10 cellular contexts compared by ENCODE assay signal in genomic region chr15:85622432-85622831, GRCh38.
DNase-seq lines count a peak whose midpoint lies in the region; ATAC-seq and TF ChIP-seq lines count a peak whose summit lies in the region.
"Had no signal": no experiment of that assay in that cellular context is flagged by ENCODE, and none has a peak within 500 bp of the region (broad histone marks: within the 10 kb centered on the region; RNA-seq: fewer than 3 reads in every experiment).

No MANE protein-coding gene starts in this region.

- TF ChIP-seq RAD21 in IMR-90 (IDR thresholded peaks at IDR 0.05; ENCODE audit: low read length), result 0 out of 2 replicates have a peak, but pooled peaks have one; percentile 4

- H4K5ac ChIP-seq in IMR-90 (ENCODE audit: low read depth, low read length), result no peak overlapping the region

- H2BK20ac ChIP-seq in IMR-90 (ENCODE audit: low read depth, low read length), result peak overlapping the region; percentile 92

- dilution Hi-C loops in IMR-90 (cut with HindIII; ENCODE audit: low sequenced_read_pairs, unreplicated experiment), result no loop called here

- peaks cover 0 to 100% (median 35%) of the 10 kb centered on the region in 11 experiments; a peak in 11 of 22 replicates for H4K20me1 ChIP-seq in BLaER1 treated with 17β-estradiol and CSF1 and Interleukin-3, amounts not matched to agents 10 nM and 100 nM
- H4K20me1 ChIP-seq in IMR-90 (ENCODE audit: insufficient read depth, low read length), result peaks cover 7% of the 10 kb centered on the region; the same call in 1 of the 2 replicates

- peaks cover 10 to 57% (median 28%) of the 10 kb centered on the region in 11 experiments; a peak in 21 of 22 replicates for H3K36me3 ChIP-seq in BLaER1 treated with 17β-estradiol and CSF1 and Interleukin-3, amounts not matched to agents 10 nM and 100 nM
- H3K36me3 ChIP-seq in IMR-90 (ENCODE audit: control insufficient read depth, insufficient read depth, low read length) (no peaks in the 10 kb centered on the region), esophagus squamous epithelium (peaks cover 0 to 19% (median 0%) of the 10 kb centered on the region in 3 donors), psoas muscle (ENCODE audit: insufficient read depth in 1 of 2, low read depth in 1 of 2) (peaks cover 0 to 8% of the 10 kb centered on the region in 2 donors)

- DNase-seq in IMR-90, result peak; percentile 92
- no peak for DNase-seq in esophagus squamous epithelium (lab: John Stamatoyannopoulos, UW)
- no peak for DNase-seq in psoas muscle
- no peak for DNase-seq in caudate nucleus (lab: John Stamatoyannopoulos, UW)
- no peak for DNase-seq in NCI-H1092 (lab: John Stamatoyannopoulos, UW)
- DNase-seq in stimulated activated CD4-positive, alpha-beta T cell treated with anti-CD3 and anti-CD28 coated beads, Interleukin-4, amount 100 ng/mL, for 24 hours, result no peak
- DNase-seq in activated naive CD4-positive, alpha-beta T cell treated with anti-CD3 and anti-CD28 coated beads, Interleukin-2, amount 10 ng/mL, durations not matched to agents 7 days and 5 days, result no peak
- DNase-seq: body of pancreas, trophoblast cell had no signal

- H2AFZ ChIP-seq in IMR-90 (replicated peaks; ENCODE audit: low read length, poor library complexity), result peak overlapping the region; percentile 67

- H3K36me3 Mint-ChIP-seq in activated naive CD4-positive, alpha-beta T cell treated with anti-CD3 and anti-CD28 coated beads, Interleukin-2, amount 10 ng/mL, durations not matched to agents 7 days and 5 days, result peaks cover 20% of the 10 kb centered on the region

- POLR2A ChIA-PET in IMR-90 (lab: Charles Lee; ENCODE audit: unreplicated experiment), result no interaction called here

- H3K27ac Mint-ChIP-seq in activated naive CD4-positive, alpha-beta T cell treated with anti-CD3 and anti-CD28 coated beads, Interleukin-2, amount 10 ng/mL, durations not matched to agents 7 days and 5 days, result no peak overlapping the region

- ATAC-seq in IMR-90 (ENCODE audit: low read depth) (peak; percentile 15; the same call in 1 of the 2 replicates), psoas muscle (no peak)
- ATAC-seq: body of pancreas had no signal

- H3K27me3 ChIP-seq in BLaER1 treated with 17β-estradiol and CSF1 and Interleukin-3, amounts not matched to agents 10 nM and 100 nM, result no peaks in the 10 kb centered on the region
- no peaks in the 10 kb centered on the region for H3K27me3 ChIP-seq in IMR-90 (ENCODE audit: control insufficient read depth, insufficient read depth, low read length)
- H3K27me3 ChIP-seq in esophagus squamous epithelium, result no peaks in the 10 kb centered on the region
- no peaks in the 10 kb centered on the region for H3K27me3 ChIP-seq in psoas muscle (ENCODE audit: insufficient read depth in 3 of 3, low read length in 2 of 3)
- H3K27me3 ChIP-seq: body of pancreas had no signal

- TF ChIP-seq POLR2A in IMR-90 (IDR thresholded peaks at IDR 0.05; ENCODE audit: low read depth, low read length) (peak; percentile 71; the same call in 1 of the 2 replicates), esophagus squamous epithelium (IDR thresholded peaks at IDR 0.05) (no peak)

- peaks cover 18% of the 10 kb centered on the region for H3K9me1 ChIP-seq in IMR-90 (ENCODE audit: insufficient read depth, low read length)

- peak overlapping the region; percentile 73 for H2BK5ac ChIP-seq in IMR-90 (ENCODE audit: low read depth, low read length, poor library complexity, severe bottlenecking)

- WGBS in IMR-90 (ENCODE audit: extremely low coverage in 2 of 2, insufficient read length in 1 of 2), 2 experiments, result no CpG with 5 or more reads among the region's 5 CpGs
- 62 to 66% methylated on average over 5 of the region's 5 CpGs for WGBS in esophagus squamous epithelium, 2 donors
- 47 to 69% (median 58%) methylated on average over 5 of the region's 5 CpGs for WGBS in psoas muscle, 3 donors

- peaks cover 0 to 9% (median 1%) of the 10 kb centered on the region in 11 experiments; a peak in 6 of 22 replicates for H3K9me3 ChIP-seq in BLaER1 treated with 17β-estradiol and CSF1 and Interleukin-3, amounts not matched to agents 10 nM and 100 nM (replicated peaks in 1 of 11)
- H3K9me3 ChIP-seq in IMR-90 (ENCODE audit: control insufficient read depth, insufficient read depth, low read length) (no peaks in the 10 kb centered on the region), esophagus squamous epithelium (no peaks in the 10 kb centered on the region), psoas muscle (no peaks in the 10 kb centered on the region)
- H3K9me3 ChIP-seq: body of pancreas had no signal

- peaks cover 90 to 100% (median 99%) of the 10 kb centered on the region in 10 experiments for H3K4me1 ChIP-seq in BLaER1 treated with 17β-estradiol and CSF1 and Interleukin-3, amounts not matched to agents 10 nM and 100 nM
- H3K4me1 ChIP-seq in IMR-90 (ENCODE audit: control insufficient read depth, insufficient read depth, low read length) (peaks cover 26% of the 10 kb centered on the region), esophagus squamous epithelium (peaks cover 18 to 88% (median 29%) of the 10 kb centered on the region in 3 donors), psoas muscle (peaks cover 85% of the 10 kb centered on the region)

- H3K4me3 Mint-ChIP-seq in activated naive CD4-positive, alpha-beta T cell treated with anti-CD3 and anti-CD28 coated beads, Interleukin-2, amount 10 ng/mL, durations not matched to agents 7 days and 5 days, result no peak overlapping the region

- no peak for TF ChIP-seq CTCF in IMR-90 (conservative IDR thresholded peaks at IDR 0.05; ENCODE audit: low read depth, low read length)
- TF ChIP-seq CTCF in esophagus squamous epithelium (IDR thresholded peaks at IDR 0.05), result no peak
- no peak for TF ChIP-seq CTCF in psoas muscle (IDR thresholded peaks at IDR 0.05)

- H3K56ac ChIP-seq in IMR-90 (ENCODE audit: extremely low read depth, insufficient read depth, low read length), result no peak overlapping the region

- H2BK120ac ChIP-seq in IMR-90 (ENCODE audit: low read depth, low read length), result peak overlapping the region; percentile 89

- no peak overlapping the region; a peak in 1 of 22 replicates for H3K9ac ChIP-seq in BLaER1 treated with 17β-estradiol and CSF1 and Interleukin-3, amounts not matched to agents 10 nM and 100 nM
- no peak overlapping the region for H3K9ac ChIP-seq in IMR-90 (ENCODE audit: low read depth, low read length)

- H2AK5ac ChIP-seq in IMR-90 (ENCODE audit: low read depth, low read length), result peak overlapping the region; percentile 97

- CTCF ChIA-PET in IMR-90 (lab: Yijun Ruan, JAX), result interaction anchor here (0.7 kb wide), 1 partner anchor 326 kb away, joined by 3 read pairs; no protein-coding TSS in a partner anchor
- CTCF ChIA-PET in activated naive CD4-positive, alpha-beta T cell treated with anti-CD3 and anti-CD28 coated beads, Interleukin-2, amount 10 ng/mL, durations not matched to agents 7 days and 5 days (lab: Charles Lee), result no interaction called here

- H3K18ac ChIP-seq in IMR-90 (ENCODE audit: low read depth, low read length), result peak overlapping the region; percentile 33

- peak overlapping the region; percentile 29 for H2AK9ac ChIP-seq in IMR-90 (replicated peaks; ENCODE audit: low read depth, low read length, poor library complexity)

- H3K4ac ChIP-seq in IMR-90 (ENCODE audit: low read depth, low read length), result peak overlapping the region; percentile 93

- H3K9me3 Mint-ChIP-seq in activated naive CD4-positive, alpha-beta T cell treated with anti-CD3 and anti-CD28 coated beads, Interleukin-2, amount 10 ng/mL, durations not matched to agents 7 days and 5 days, result no peaks in the 10 kb centered on the region

- H4K91ac ChIP-seq in IMR-90 (ENCODE audit: insufficient read depth, low read depth, low read length), result peak overlapping the region; percentile 76

- peak overlapping the region; percentile 85; the same call in 2 of the 3 replicates for H2BK15ac ChIP-seq in IMR-90 (ENCODE audit: low read depth, low read length)

- peak overlapping the region in 8 of 11 experiments; percentile 20 to 90 (median 58); a peak in 13 of 22 replicates for H3K27ac ChIP-seq in BLaER1 treated with 17β-estradiol and CSF1 and Interleukin-3, amounts not matched to agents 10 nM and 100 nM
- H3K27ac ChIP-seq in IMR-90 (ENCODE audit: insufficient read depth, low read length) (peak overlapping the region; percentile 70), esophagus squamous epithelium (peak overlapping the region in 3 of 4 donors; percentile 81 to 86 (median 82)), psoas muscle (peak overlapping the region; percentile 87), caudate nucleus (ENCODE audit: low read depth, low read length) (no peak overlapping the region)

- H3K14ac ChIP-seq in IMR-90 (replicated peaks; ENCODE audit: low read depth, low read length), result peak overlapping the region; percentile 92

- peaks cover 49 to 78% of the 10 kb centered on the region in 2 experiments for H3K79me1 ChIP-seq in IMR-90 (ENCODE audit: low read depth in 1 of 2, low read length in 2 of 2)

- peak overlapping the region in 4 of 10 experiments; percentile 9 to 57 (median 24); a peak in 4 of 20 replicates for H3K4me3 ChIP-seq in BLaER1 treated with 17β-estradiol and CSF1 and Interleukin-3, amounts not matched to agents 10 nM and 100 nM
- H3K4me3 ChIP-seq in IMR-90 (ENCODE audit: insufficient read depth, low read depth, low read length) (no peak overlapping the region), esophagus squamous epithelium (peak overlapping the region in 3 of 4 donors; percentile 40 to 63 (median 47)), psoas muscle (peak overlapping the region; percentile 67)
- H3K4me3 ChIP-seq: body of pancreas had no signal

- H4K8ac ChIP-seq in IMR-90 (ENCODE audit: low read depth in 2 of 2, low read length in 2 of 2), result peak overlapping the region in 1 of 2 experiments; percentile 81; a peak in 2 of 4 replicates

- intact Hi-C loops in IMR-90 (cut with micrococcal nuclease) (loop anchor here (10.0 kb wide), 1 partner anchor 208 kb away; no protein-coding TSS in a partner anchor), esophagus squamous epithelium (cut with DNase I) (no loop called here), psoas muscle (cut with DNase I) (loop anchor here (2.0 to 5.0 kb wide), 3 partner anchors 40 to 85 kb away; no protein-coding TSS in a partner anchor)

- H3K4me1 Mint-ChIP-seq in activated naive CD4-positive, alpha-beta T cell treated with anti-CD3 and anti-CD28 coated beads, Interleukin-2, amount 10 ng/mL, durations not matched to agents 7 days and 5 days, result peaks cover 54% of the 10 kb centered on the region

- H3K4me2 ChIP-seq in BLaER1 treated with 17β-estradiol and CSF1 and Interleukin-3, amounts not matched to agents 10 nM and 100 nM, result peak overlapping the region; percentile 77 to 96 (median 88); a peak in 21 of 22 replicates
- H3K4me2 ChIP-seq in IMR-90 (ENCODE audit: low read depth, low read length), result peak overlapping the region; percentile 54

- no peaks in the 10 kb centered on the region for H3K27me3 Mint-ChIP-seq in activated naive CD4-positive, alpha-beta T cell treated with anti-CD3 and anti-CD28 coated beads, Interleukin-2, amount 10 ng/mL, durations not matched to agents 7 days and 5 days

- H3K23ac ChIP-seq in IMR-90 (ENCODE audit: low read depth, low read length), result peak overlapping the region; percentile 85; the same call in 1 of the 2 replicates

- no TSS peak for BruUV-seq in IMR-90 (replicated peaks; lab: Mats Ljungman, UMichigan)

- in situ Hi-C loops in IMR-90 (cut with MboI; ENCODE audit: low sequenced_read_pairs), result no loop called here

TF ChIP-seq in IMR-90, 13 proteins besides CTCF, POLR2A, EP300 and RAD21 (continues in another document):
- peak; percentile 36 for TF ChIP-seq RCOR1 (IDR thresholded peaks at IDR 0.05; ENCODE audit: insufficient replicate concordance, low read length)
